Comparison of ENCODE assay signal across 1 cellular context in the genomic region with DNA sequence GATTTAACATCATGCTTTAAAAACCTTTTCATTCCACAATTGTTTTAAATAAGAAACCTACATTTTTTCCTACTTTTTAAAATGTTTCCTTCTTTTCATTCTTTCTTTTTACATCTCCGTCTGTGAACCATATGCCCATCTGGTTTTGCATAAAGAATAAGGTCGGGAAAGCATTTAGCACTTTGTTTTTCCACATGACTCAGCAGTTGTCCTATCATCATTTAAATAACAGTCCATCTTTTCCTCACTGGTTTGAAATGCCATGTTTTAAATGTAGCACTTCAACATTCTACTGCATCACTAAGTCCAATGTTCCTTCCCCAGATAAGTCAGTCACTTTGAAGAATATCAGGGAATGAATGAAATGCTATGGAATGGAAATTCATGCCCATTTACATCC.
TF ChIP-seq lines count a peak whose summit lies in the region.

No MANE protein-coding gene starts in this region.

TF ChIP-seq in H1, 55 proteins besides CTCF, POLR2A, EP300 and RAD21 (continued from another document):
- no peak for TF ChIP-seq POLR2AphosphoS5 (IDR thresholded peaks at IDR 0.05; ENCODE audit: low read depth, low read length)
